Comparison of ENCODE assay signal across 7 cellular contexts in genomic region chr1:1347026-1347595, GRCh38. TPM values are rescaled to one million over a fixed set of nuclear protein-coding genes. Genes with fewer than 3 reads are reported as not detected.
A peak's percentile ranks its signal among the peaks of the same experiment; 100 is the strongest.
DNase-seq lines count a peak whose midpoint lies in the region; ATAC-seq, FAIRE-seq and TF ChIP-seq lines count a peak whose summit lies in the region.

No MANE protein-coding gene starts in this region.

- no peak for DNase-seq in activated naive CD8-positive, alpha-beta T cell treated with anti-CD3 and anti-CD28 coated beads, Interleukin-2, amount 50 U/mL, for 24 hours
- DNase-seq in keratinocyte (ENCODE audit: low read depth, low spot score): no peak
- no peak for DNase-seq in stimulated activated naive B cell treated with anti-CD40 and anti-IgM and Interleukin-4, amounts not matched to agents 10 μg/mL and 1 μg/mL and 100 μg/mL, for 72 hours
- no peak for DNase-seq in NCI-H2171 (lab: John Stamatoyannopoulos, UW)

- H3K79me2 ChIP-seq in keratinocyte (ENCODE audit: control insufficient read depth, insufficient read depth, low read length): peaks cover 67% of the 10 kb centered on the region

- peak overlapping the region; percentile 9 to 77 (median 66) for H3K4me3 Mint-ChIP-seq in IgD-negative memory B cell
- H3K4me3 Mint-ChIP-seq in activated naive CD8-positive, alpha-beta T cell treated with anti-CD3 and anti-CD28 coated beads, Interleukin-2, amount 50 U/mL, for 24 hours: peak overlapping the region; percentile 77
- H3K4me3 Mint-ChIP-seq in stimulated activated naive B cell treated with anti-CD40 and anti-IgM and Interleukin-4, amounts not matched to agents 10 μg/mL and 1 μg/mL and 100 μg/mL, for 72 hours: peak overlapping the region in 1 of 2 donors; percentile 28

- no peaks in the 10 kb centered on the region for H3K9me3 Mint-ChIP-seq in IgD-negative memory B cell
- no peaks in the 10 kb centered on the region for H3K9me3 Mint-ChIP-seq in activated naive CD8-positive, alpha-beta T cell treated with anti-CD3 and anti-CD28 coated beads, Interleukin-2, amount 50 U/mL, for 24 hours
- H3K9me3 Mint-ChIP-seq in stimulated activated naive B cell treated with anti-CD40 and anti-IgM and Interleukin-4, amounts not matched to agents 10 μg/mL and 1 μg/mL and 100 μg/mL, for 72 hours: no peaks in the 10 kb centered on the region

- H3K27me3 ChIP-seq in keratinocyte (ENCODE audit: control insufficient read depth, extremely low read depth, insufficient read depth, low read length): no peaks in the 10 kb centered on the region

- H3K9me3 ChIP-seq in keratinocyte (ENCODE audit: control insufficient read depth, low read depth, low read length): no peaks in the 10 kb centered on the region

- no peaks in the 10 kb centered on the region for H3K9me1 ChIP-seq in keratinocyte (ENCODE audit: control insufficient read depth, extremely low read depth, insufficient read depth, low read length)

- H3K27ac ChIP-seq in keratinocyte (ENCODE audit: control insufficient read depth, insufficient read depth, low read length): peak overlapping the region; percentile 20

- peaks cover 2% of the 10 kb centered on the region for H3K36me3 Mint-ChIP-seq in IgD-negative memory B cell
- no peaks in the 10 kb centered on the region for H3K36me3 Mint-ChIP-seq in activated naive CD8-positive, alpha-beta T cell treated with anti-CD3 and anti-CD28 coated beads, Interleukin-2, amount 50 U/mL, for 24 hours (ENCODE audit: low read depth)
- H3K36me3 Mint-ChIP-seq in stimulated activated naive B cell treated with anti-CD40 and anti-IgM and Interleukin-4, amounts not matched to agents 10 μg/mL and 1 μg/mL and 100 μg/mL, for 72 hours: peaks cover 0 to 2% of the 10 kb centered on the region in 2 donors

- peak overlapping the region; percentile 94 for H3K4me2 ChIP-seq in keratinocyte (ENCODE audit: control insufficient read depth, extremely low read depth, insufficient read depth, low read depth, low read length)

- TF ChIP-seq CTCF in keratinocyte (optimal IDR thresholded peaks at IDR 0.05 in 1 of 3, IDR thresholded peaks at IDR 0.05 in 1 of 3, conservative IDR thresholded peaks at IDR 0.05 in 1 of 3; ENCODE audit: extremely low read depth in 1 of 3, insufficient read depth in 2 of 3, low read length in 3 of 3): no peak

- H3K27me3 Mint-ChIP-seq in IgD-negative memory B cell: no peaks in the 10 kb centered on the region
- peaks cover 1% of the 10 kb centered on the region for H3K27me3 Mint-ChIP-seq in activated naive CD8-positive, alpha-beta T cell treated with anti-CD3 and anti-CD28 coated beads, Interleukin-2, amount 50 U/mL, for 24 hours
- H3K27me3 Mint-ChIP-seq in stimulated activated naive B cell treated with anti-CD40 and anti-IgM and Interleukin-4, amounts not matched to agents 10 μg/mL and 1 μg/mL and 100 μg/mL, for 72 hours: peaks cover under 1 to 2% of the 10 kb centered on the region in 2 donors

- H2AFZ ChIP-seq in keratinocyte (ENCODE audit: control insufficient read depth, low read length): no peak overlapping the region

- no peak for ATAC-seq in activated naive CD8-positive, alpha-beta T cell treated with anti-CD3 and anti-CD28 coated beads, Interleukin-2, amount 50 U/mL, for 24 hours
- ATAC-seq in stimulated activated naive B cell treated with anti-CD40 and anti-IgM and Interleukin-4, amounts not matched to agents 10 μg/mL and 1 μg/mL and 100 μg/mL, for 72 hours (replicated peaks): no peak
- ATAC-seq in HG03095 (IDR thresholded peaks at IDR 0.05; ENCODE audit: unreplicated experiment) (no peak), GM21381 (IDR thresholded peaks at IDR 0.05; ENCODE audit: unreplicated experiment) (no peak)

- H3K36me3 ChIP-seq in keratinocyte (ENCODE audit: control insufficient read depth in 2 of 2, extremely low read depth in 1 of 2, insufficient read depth in 2 of 2, low read length in 2 of 2): peaks cover 0 to 1% of the 10 kb centered on the region in 2 experiments

- FAIRE-seq in keratinocyte (lab: Jason Lieb, UNC): peak; percentile 29

- peaks cover 0 to 3% (median 3%) of the 10 kb centered on the region in 3 donors for H3K4me1 Mint-ChIP-seq in IgD-negative memory B cell
- peaks cover 15% of the 10 kb centered on the region for H3K4me1 Mint-ChIP-seq in activated naive CD8-positive, alpha-beta T cell treated with anti-CD3 and anti-CD28 coated beads, Interleukin-2, amount 50 U/mL, for 24 hours
- H3K4me1 Mint-ChIP-seq in stimulated activated naive B cell treated with anti-CD40 and anti-IgM and Interleukin-4, amounts not matched to agents 10 μg/mL and 1 μg/mL and 100 μg/mL, for 72 hours: peaks cover 13 to 41% of the 10 kb centered on the region in 2 donors

- H4K20me1 ChIP-seq in keratinocyte (ENCODE audit: control insufficient read depth, extremely low read depth, insufficient read depth, low read length): no peaks in the 10 kb centered on the region

- peak overlapping the region in 1 of 3 donors; percentile 45 for H3K27ac Mint-ChIP-seq in IgD-negative memory B cell
- no peak overlapping the region for H3K27ac Mint-ChIP-seq in activated naive CD8-positive, alpha-beta T cell treated with anti-CD3 and anti-CD28 coated beads, Interleukin-2, amount 50 U/mL, for 24 hours
- peak overlapping the region; percentile 88 for H3K27ac Mint-ChIP-seq in stimulated activated naive B cell treated with anti-CD40 and anti-IgM and Interleukin-4, amounts not matched to agents 10 μg/mL and 1 μg/mL and 100 μg/mL, for 72 hours

- dilution Hi-C loops in keratinocyte (cut with MboI; ENCODE audit: extremely low pct_ligation_motif_present, low sequenced_read_pairs): no loop called here

- peak overlapping the region; percentile 72 to 95 (median 85) for H3K4me3 ChIP-seq in keratinocyte (ENCODE audit: control insufficient read depth in 2 of 3, extremely low read depth in 1 of 3, insufficient read depth in 2 of 3, low read depth in 1 of 3, low read length in 3 of 3)

- H3K9ac ChIP-seq in keratinocyte (ENCODE audit: control insufficient read depth, extremely low read depth, insufficient read depth, low read length): peak overlapping the region; percentile 83

- H3K4me1 ChIP-seq in keratinocyte (ENCODE audit: control insufficient read depth, extremely low read depth, insufficient read depth, low read length): peaks cover 46% of the 10 kb centered on the region

RNA-seq across cellular contexts. Expression of gene DVL1, which starts 2.1 kb away (rescaled TPM):
- polyA plus RNA-seq in IgD-negative memory B cell: 1.0 TPM
- polyA plus RNA-seq in keratinocyte: 28.1 to 68.6 TPM (median 31.6 TPM) in 3 replicates
- 55.8 TPM for polyA plus RNA-seq in keratinocyte (2011; ENCODE audit: low read depth)
- polyA plus RNA-seq in keratinocyte (2011; cell fraction: cytosol; rRNA removed): 11.1 and 34.0 TPM in 2 replicates
- 84.0 and 105 TPM in 2 replicates for polyA plus RNA-seq in keratinocyte (2011; cell fraction: nucleus; rRNA removed)
- polyA plus RNA-seq in keratinocyte (2012; ENCODE audit: low replicate concordance): 52.2 and 66.2 TPM in 2 replicates
- 26.4 to 34.3 TPM (median 33.9 TPM) in 3 replicates for polyA minus RNA-seq in keratinocyte
- polyA minus RNA-seq in keratinocyte (2011; cell fraction: cytosol; rRNA and poly(A)+ RNA removed): 74.2 TPM
- 39.9 and 69.1 TPM in 2 replicates for polyA minus RNA-seq in keratinocyte (2011; cell fraction: nucleus; rRNA and poly(A)+ RNA removed)

RNA-seq across cellular contexts. Expression of gene MXRA8, which starts 11.2 kb away (rescaled TPM):
- not detected for polyA plus RNA-seq in IgD-negative memory B cell
- 0.05 to 0.14 TPM in 2 of 3 replicates, not detected in the other for polyA plus RNA-seq in keratinocyte
- not detected for polyA plus RNA-seq in keratinocyte (2011; ENCODE audit: low read depth)
- 0.08 and 0.09 TPM in 2 replicates for polyA plus RNA-seq in keratinocyte (2011; cell fraction: cytosol; rRNA removed)
- 0.20 and 0.28 TPM in 2 replicates for polyA plus RNA-seq in keratinocyte (2011; cell fraction: nucleus; rRNA removed)
- 0.42 and 1.9 TPM in 2 replicates for polyA plus RNA-seq in keratinocyte (2012; ENCODE audit: low replicate concordance)
- polyA minus RNA-seq in keratinocyte: 1.5 TPM in 1 of 3 replicates, not detected in the others
- polyA minus RNA-seq in keratinocyte (2011; cell fraction: cytosol; rRNA and poly(A)+ RNA removed): not detected
- not detected in 2 replicates for polyA minus RNA-seq in keratinocyte (2011; cell fraction: nucleus; rRNA and poly(A)+ RNA removed)

RNA-seq across cellular contexts. Expression of gene TAS1R3, which starts 16.0 kb away (rescaled TPM):
- polyA plus RNA-seq in IgD-negative memory B cell: 5.5 TPM
- polyA plus RNA-seq in keratinocyte: 0.01 to 0.08 TPM (median 0.04 TPM) in 3 replicates
- polyA plus RNA-seq in keratinocyte (2011; ENCODE audit: low read depth): 0.07 TPM
- polyA plus RNA-seq in keratinocyte (2011; cell fraction: cytosol; rRNA removed): 0.02 and 0.03 TPM in 2 replicates
- 0.09 and 0.20 TPM in 2 replicates for polyA plus RNA-seq in keratinocyte (2011; cell fraction: nucleus; rRNA removed)
- polyA plus RNA-seq in keratinocyte (2012; ENCODE audit: low replicate concordance): 0.14 and 0.27 TPM in 2 replicates
- polyA minus RNA-seq in keratinocyte: 0.03 TPM in 1 of 3 replicates, not detected in the others
- not detected for polyA minus RNA-seq in keratinocyte (2011; cell fraction: cytosol; rRNA and poly(A)+ RNA removed)
- polyA minus RNA-seq in keratinocyte (2011; cell fraction: nucleus; rRNA and poly(A)+ RNA removed): 0.11 and 0.23 TPM in 2 replicates

RNA-seq across cellular contexts. Expression of gene CPTP, which starts 22.5 kb away (rescaled TPM):
- polyA plus RNA-seq in IgD-negative memory B cell (31.7 TPM), keratinocyte (5.8 to 14.0 TPM (median 11.8 TPM) in 3 replicates)
- 4.4 TPM for polyA plus RNA-seq in keratinocyte (2011; ENCODE audit: low read depth)
- polyA plus RNA-seq in keratinocyte (2011; cell fraction: cytosol; rRNA removed): 9.4 and 26.1 TPM in 2 replicates
- polyA plus RNA-seq in keratinocyte (2011; cell fraction: nucleus; rRNA removed): 8.9 and 14.9 TPM in 2 replicates
- polyA plus RNA-seq in keratinocyte (2012; ENCODE audit: low replicate concordance): 20.3 and 26.7 TPM in 2 replicates
- polyA minus RNA-seq in keratinocyte: 3.9 to 12.4 TPM (median 7.6 TPM) in 3 replicates
- 65.6 TPM for polyA minus RNA-seq in keratinocyte (2011; cell fraction: cytosol; rRNA and poly(A)+ RNA removed)
- 11.9 and 14.7 TPM in 2 replicates for polyA minus RNA-seq in keratinocyte (2011; cell fraction: nucleus; rRNA and poly(A)+ RNA removed)

RNA-seq across cellular contexts. Expression of gene INTS11, which starts 22.7 kb away (rescaled TPM):
- polyA plus RNA-seq in IgD-negative memory B cell (65.8 TPM), keratinocyte (70.4 to 89.8 TPM (median 76.9 TPM) in 3 replicates)
- polyA plus RNA-seq in keratinocyte (2011; ENCODE audit: low read depth): 33.3 TPM
- 53.8 and 70.3 TPM in 2 replicates for polyA plus RNA-seq in keratinocyte (2011; cell fraction: cytosol; rRNA removed)
- 165 and 204 TPM in 2 replicates for polyA plus RNA-seq in keratinocyte (2011; cell fraction: nucleus; rRNA removed)
- polyA plus RNA-seq in keratinocyte (2012; ENCODE audit: low replicate concordance): 69.7 and 83.9 TPM in 2 replicates
- 73.3 to 216 TPM (median 94.2 TPM) in 3 replicates for polyA minus RNA-seq in keratinocyte
- polyA minus RNA-seq in keratinocyte (2011; cell fraction: cytosol; rRNA and poly(A)+ RNA removed): 63.5 TPM
- 66.9 and 70.7 TPM in 2 replicates for polyA minus RNA-seq in keratinocyte (2011; cell fraction: nucleus; rRNA and poly(A)+ RNA removed)
